25 cellular contexts compared by ENCODE assay signal in the genomic region with DNA sequence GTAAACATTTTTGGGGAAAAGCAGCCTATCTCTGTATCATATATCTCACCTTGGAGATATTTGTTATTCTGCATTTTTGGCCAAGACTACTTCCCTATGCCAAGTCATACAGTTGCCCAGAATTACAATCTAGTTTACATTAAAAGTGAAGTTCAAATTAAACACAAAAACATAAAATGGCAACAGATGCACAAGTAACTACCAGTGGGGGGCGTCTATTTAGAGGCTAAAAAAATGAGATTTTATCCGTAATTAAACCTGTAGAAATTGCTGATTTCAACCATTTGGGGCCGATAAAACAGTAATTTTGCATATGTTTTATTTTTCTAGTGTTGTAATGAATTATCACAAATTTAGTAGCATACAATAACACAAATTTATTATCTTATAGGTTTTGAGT.
"Had no signal": no experiment of that assay in that cellular context is flagged by ENCODE, and none has a peak within 500 bp of the region (broad histone marks: within the 10 kb centered on the region; RNA-seq: fewer than 3 reads in every experiment).

No MANE protein-coding gene starts in this region.

- H3K4me1 ChIP-seq: breast epithelium, gastrocnemius medialis, sigmoid colon had no signal

- ATAC-seq: activated CD4-positive, alpha-beta T cell treated with anti-CD3 and anti-CD28 coated beads for 36 hours; activated CD8-positive, alpha-beta memory T cell treated with anti-CD3 and anti-CD28 coated beads, Interleukin-2, amount 10 ng/mL, durations not matched to agents 7 days and 5 days; activated CD8-positive, alpha-beta T cell treated with anti-CD3 and anti-CD28 coated beads, Interleukin-2, amount 10 ng/mL, durations not matched to agents 7 days and 5 days; activated naive CD4-positive, alpha-beta T cell treated with anti-CD3 and anti-CD28 coated beads, Interleukin-2, amount 50 U/mL, for 72 hours; activated T-cell treated with anti-CD3 and anti-CD28 coated beads, Interleukin-2, amount 50 U/mL, for 72 hours; gastrocnemius medialis; left cardiac atrium; left ventricle myocardium superior; mucosa of descending colon; natural killer cell treated with Interleukin-12 subunit alpha and Interleukin-12 subunit beta and Interleukin-15 and Interleukin-18, amount 100 ng/mL, for 72 hours; stimulated activated effector memory CD8-positive, alpha-beta T cell treated with anti-CD3 and anti-CD28 coated beads, Interleukin-12 subunit alpha, Interleukin-12 subunit beta, amount 100 ng/mL, for 72 hours had no signal

- DNase-seq: activated B cell treated with CpG ODN at 0.5 μM for 24 hours; activated CD4-positive, alpha-beta T cell treated with anti-CD3 and anti-CD28 coated beads for 36 hours; activated CD8-positive, alpha-beta memory T cell treated with anti-CD3 and anti-CD28 coated beads, Interleukin-2, amount 10 ng/mL, durations not matched to agents 7 days and 5 days; activated CD8-positive, alpha-beta T cell treated with anti-CD3 and anti-CD28 coated beads, Interleukin-2, amount 10 ng/mL, durations not matched to agents 7 days and 5 days; activated naive CD4-positive, alpha-beta T cell; activated T-cell treated with anti-CD3 and anti-CD28 coated beads, Interleukin-2, amount 50 U/mL, for 72 hours; central memory CD4-positive, alpha-beta T cell; gastrocnemius medialis; glutamatergic neuron; left cardiac atrium; left ventricle myocardium superior; mucosa of descending colon; retina; sigmoid colon; small intestine; stimulated activated CD4-positive, alpha-beta T cell treated with anti-CD3 and anti-CD28 coated beads, Interleukin-4, amount 100 ng/mL, for 24 hours; trophoblast cell had no signal

- H3K4me1 Mint-ChIP-seq: activated B cell treated with CpG ODN at 0.5 μM for 24 hours; activated CD4-positive, alpha-beta T cell treated with anti-CD3 and anti-CD28 coated beads for 36 hours; activated CD8-positive, alpha-beta memory T cell treated with anti-CD3 and anti-CD28 coated beads, Interleukin-2, amount 10 ng/mL, durations not matched to agents 7 days and 5 days; stimulated activated effector memory CD8-positive, alpha-beta T cell treated with anti-CD3 and anti-CD28 coated beads, Interleukin-12 subunit alpha, Interleukin-12 subunit beta, amount 100 ng/mL, for 72 hours had no signal

- H3K27me3 Mint-ChIP-seq: activated B cell treated with CpG ODN at 0.5 μM for 24 hours; activated CD4-positive, alpha-beta T cell treated with anti-CD3 and anti-CD28 coated beads for 36 hours; activated CD8-positive, alpha-beta memory T cell treated with anti-CD3 and anti-CD28 coated beads, Interleukin-2, amount 10 ng/mL, durations not matched to agents 7 days and 5 days; dendritic cell treated with granulocyte-macrophage colony-stimulating factor and Interleukin-4, amounts not matched to agents 40 ng/mL and 50 ng/mL, for 4 days; natural killer cell treated with Interleukin-12 subunit alpha and Interleukin-12 subunit beta and Interleukin-15 and Interleukin-18, amount 100 ng/mL, for 72 hours; stimulated activated naive CD8-positive, alpha-beta T cell treated with anti-CD3 and anti-CD28 coated beads, Interleukin-15, Interleukin-2, amounts not matched to agents 100 ng/mL and 50 ng/mL, for 24 hours had no signal

- H3K27ac ChIP-seq: breast epithelium, epithelial cell of prostate, gastrocnemius medialis, sigmoid colon, thoracic aorta had no signal

- H3K36me3 Mint-ChIP-seq: activated CD8-positive, alpha-beta memory T cell treated with anti-CD3 and anti-CD28 coated beads, Interleukin-2, amount 10 ng/mL, durations not matched to agents 7 days and 5 days; natural killer cell treated with Interleukin-12 subunit alpha and Interleukin-12 subunit beta and Interleukin-15 and Interleukin-18, amount 100 ng/mL, for 72 hours; stimulated activated effector memory CD8-positive, alpha-beta T cell treated with anti-CD3 and anti-CD28 coated beads, Interleukin-12 subunit alpha, Interleukin-12 subunit beta, amount 100 ng/mL, for 72 hours had no signal

- H3K27me3 ChIP-seq: breast epithelium, gastrocnemius medialis, sigmoid colon had no signal

- H3K4me3 Mint-ChIP-seq: activated B cell treated with CpG ODN at 0.5 μM for 24 hours; activated CD4-positive, alpha-beta T cell treated with anti-CD3 and anti-CD28 coated beads for 36 hours; activated CD8-positive, alpha-beta memory T cell treated with anti-CD3 and anti-CD28 coated beads, Interleukin-2, amount 10 ng/mL, durations not matched to agents 7 days and 5 days; activated CD8-positive, alpha-beta T cell treated with anti-CD3 and anti-CD28 coated beads, Interleukin-2, amount 10 ng/mL, durations not matched to agents 7 days and 5 days; activated T-cell treated with anti-CD3 and anti-CD28 coated beads, Interleukin-2, amount 50 U/mL, for 72 hours; dendritic cell treated with granulocyte-macrophage colony-stimulating factor and Interleukin-4, amounts not matched to agents 40 ng/mL and 50 ng/mL, for 4 days; natural killer cell treated with Interleukin-12 subunit alpha and Interleukin-12 subunit beta and Interleukin-15 and Interleukin-18, amount 100 ng/mL, for 72 hours; stimulated activated effector memory CD8-positive, alpha-beta T cell treated with anti-CD3 and anti-CD28 coated beads, Interleukin-12 subunit alpha, Interleukin-12 subunit beta, amount 100 ng/mL, for 72 hours; stimulated activated naive CD8-positive, alpha-beta T cell treated with anti-CD3 and anti-CD28 coated beads, Interleukin-15, Interleukin-2, amounts not matched to agents 100 ng/mL and 50 ng/mL, for 24 hours had no signal

- H3K4me3 ChIP-seq: breast epithelium, gastrocnemius medialis, mucosa of descending colon, sigmoid colon, thoracic aorta had no signal

- H3K36me3 ChIP-seq: breast epithelium, gastrocnemius medialis, sigmoid colon, thoracic aorta had no signal

- H3K27ac Mint-ChIP-seq: activated B cell treated with CpG ODN at 0.5 μM for 24 hours; activated CD4-positive, alpha-beta T cell treated with anti-CD3 and anti-CD28 coated beads for 36 hours; activated CD8-positive, alpha-beta memory T cell treated with anti-CD3 and anti-CD28 coated beads, Interleukin-2, amount 10 ng/mL, durations not matched to agents 7 days and 5 days; activated CD8-positive, alpha-beta T cell treated with anti-CD3 and anti-CD28 coated beads, Interleukin-2, amount 10 ng/mL, durations not matched to agents 7 days and 5 days; activated naive CD4-positive, alpha-beta T cell treated with anti-CD3 and anti-CD28 coated beads, Interleukin-2, amount 50 U/mL, for 72 hours; activated T-cell treated with anti-CD3 and anti-CD28 coated beads, Interleukin-2, amount 50 U/mL, for 72 hours; dendritic cell treated with granulocyte-macrophage colony-stimulating factor and Interleukin-4, amounts not matched to agents 40 ng/mL and 50 ng/mL, for 4 days; natural killer cell treated with Interleukin-12 subunit alpha and Interleukin-12 subunit beta and Interleukin-15 and Interleukin-18, amount 100 ng/mL, for 72 hours; stimulated activated effector memory CD8-positive, alpha-beta T cell treated with anti-CD3 and anti-CD28 coated beads, Interleukin-12 subunit alpha, Interleukin-12 subunit beta, amount 100 ng/mL, for 72 hours; stimulated activated naive CD8-positive, alpha-beta T cell treated with anti-CD3 and anti-CD28 coated beads, Interleukin-15, Interleukin-2, amounts not matched to agents 100 ng/mL and 50 ng/mL, for 24 hours had no signal

- H3K9me3 Mint-ChIP-seq: stimulated activated naive CD8-positive, alpha-beta T cell treated with anti-CD3 and anti-CD28 coated beads, Interleukin-15, Interleukin-2, amounts not matched to agents 100 ng/mL and 50 ng/mL, for 24 hours had no signal

- H3K9me3 ChIP-seq: gastrocnemius medialis, mucosa of descending colon, sigmoid colon, thoracic aorta had no signal
